16 cellular contexts compared by ENCODE assay signal in genomic region chr10:36349445-36350063, GRCh38.
A peak's percentile ranks its signal among the peaks of the same experiment; 100 is the strongest.
DNase-seq lines count a peak whose midpoint lies in the region; ATAC-seq, FAIRE-seq and TF ChIP-seq lines count a peak whose summit lies in the region.
"Had no signal": no experiment of that assay in that cellular context is flagged by ENCODE, and none has a peak within 500 bp of the region (broad histone marks: within the 10 kb centered on the region; RNA-seq: fewer than 3 reads in every experiment).

No MANE protein-coding gene starts in this region.

- TF ChIP-seq CTCF in mammary epithelial cell (conservative IDR thresholded peaks at IDR 0.05 in 1 of 2, IDR thresholded peaks at IDR 0.05 in 1 of 2; ENCODE audit: extremely low read depth in 1 of 2, insufficient read depth in 1 of 2, low read depth in 1 of 2, low read length in 2 of 2) (peak in 1 of 2 donors; percentile 19), breast epithelium (IDR thresholded peaks at IDR 0.05) (no peak), astrocyte (IDR thresholded peaks at IDR 0.05; ENCODE audit: insufficient read depth, low read depth, low read length) (no peak)

- H3K4me1 Mint-ChIP-seq in astrocyte (ENCODE audit: low read depth, unreplicated experiment): peaks cover 16% of the 10 kb centered on the region
- no peaks in the 10 kb centered on the region for H3K4me1 Mint-ChIP-seq in natural killer cell treated with Interleukin-12 subunit alpha and Interleukin-12 subunit beta and Interleukin-15 and Interleukin-18, amount 100 ng/mL, for 72 hours (ENCODE audit: low read depth in 2 of 2)
- H3K4me1 Mint-ChIP-seq: neural crest cell had no signal

- H3K27ac ChIP-seq in mammary epithelial cell (ENCODE audit: insufficient read depth, low read depth, low read length): peak overlapping the region; percentile 79
- peak overlapping the region in 1 of 2 donors; percentile 19 for H3K27ac ChIP-seq in breast epithelium
- peak overlapping the region; percentile 61 for H3K27ac ChIP-seq in astrocyte (ENCODE audit: low read depth, low read length)
- no peak overlapping the region for H3K27ac ChIP-seq in right cardiac atrium (ENCODE audit: low read length)
- H3K27ac ChIP-seq: 22Rv1 had no signal

- H3K27me3 ChIP-seq in mammary epithelial cell (ENCODE audit: insufficient read depth, low read length) (no peaks in the 10 kb centered on the region), breast epithelium (no peaks in the 10 kb centered on the region), astrocyte (ENCODE audit: insufficient read depth, low read length) (no peaks in the 10 kb centered on the region), right cardiac atrium (ENCODE audit: control insufficient read depth, insufficient read depth) (no peaks in the 10 kb centered on the region)

- dilution Hi-C loops in mammary epithelial cell (cut with HindIII; ENCODE audit: low sequenced_read_pairs): no loop called here

- FAIRE-seq in astrocyte (lab: Jason Lieb, UNC): peak; percentile 100
- FAIRE-seq: endothelial cell of umbilical vein, islet of Langerhans had no signal

- H3K9ac ChIP-seq in mammary epithelial cell (ENCODE audit: insufficient read depth, low read length) (peak overlapping the region; percentile 44), astrocyte (ENCODE audit: low read length) (peak overlapping the region; percentile 42)

- CTCF ChIA-PET in mammary epithelial cell (lab: Charles Lee; ENCODE audit: low non-redundant PET): no interaction called here

- no peak for TF ChIP-seq POLR2A in breast epithelium (IDR thresholded peaks at IDR 0.05)

- H3K9me3 ChIP-seq in mammary epithelial cell (replicated peaks; ENCODE audit: insufficient read depth, low read length) (no peaks in the 10 kb centered on the region), breast epithelium (no peaks in the 10 kb centered on the region), astrocyte (ENCODE audit: insufficient read depth, low read depth, low read length) (no peaks in the 10 kb centered on the region), right cardiac atrium (ENCODE audit: control insufficient read depth, low read length) (no peaks in the 10 kb centered on the region)

- H3K27me3 Mint-ChIP-seq in astrocyte (ENCODE audit: low read depth, unreplicated experiment): no peaks in the 10 kb centered on the region
- H3K27me3 Mint-ChIP-seq in natural killer cell treated with Interleukin-12 subunit alpha and Interleukin-12 subunit beta and Interleukin-15 and Interleukin-18, amount 100 ng/mL, for 72 hours: no peaks in the 10 kb centered on the region

- no peaks in the 10 kb centered on the region for H3K36me3 ChIP-seq in mammary epithelial cell (ENCODE audit: insufficient read depth, low read length)
- no peaks in the 10 kb centered on the region for H3K36me3 ChIP-seq in breast epithelium
- H3K36me3 ChIP-seq in astrocyte (ENCODE audit: insufficient read depth, low read length): no peaks in the 10 kb centered on the region

- H2AFZ ChIP-seq in mammary epithelial cell (ENCODE audit: low read depth, low read length) (peak overlapping the region; percentile 83), astrocyte (ENCODE audit: low read depth, low read length) (peak overlapping the region; percentile 53)

- in situ Hi-C loops in mammary epithelial cell (cut with MboI; ENCODE audit: low sequenced_read_pairs in 2 of 2): no loop called here

- WGBS in mammary epithelial cell (ENCODE audit: low coverage, missing lambda C conversion rate): 6% methylated on average over 8 of the region's 8 CpGs
- 47% methylated on average over 8 of the region's 8 CpGs for WGBS in right cardiac atrium

- no peak overlapping the region for H3K4me3 Mint-ChIP-seq in astrocyte (ENCODE audit: unreplicated experiment)
- H3K4me3 Mint-ChIP-seq in natural killer cell treated with Interleukin-12 subunit alpha and Interleukin-12 subunit beta and Interleukin-15 and Interleukin-18, amount 100 ng/mL, for 72 hours: no peak overlapping the region
- H3K4me3 Mint-ChIP-seq: neural crest cell had no signal

- H3K4me2 ChIP-seq in mammary epithelial cell (ENCODE audit: insufficient read depth, low read depth, low read length) (peak overlapping the region; percentile 65), astrocyte (ENCODE audit: low read length) (peak overlapping the region; percentile 54)

- peak overlapping the region in 2 of 3 experiments; percentile 2 to 19 for H3K4me3 ChIP-seq in mammary epithelial cell (replicated peaks in 1 of 3; ENCODE audit: insufficient read depth in 1 of 3, low read depth in 2 of 3, low read length in 3 of 3)
- no peak overlapping the region for H3K4me3 ChIP-seq in breast epithelium
- no peak overlapping the region for H3K4me3 ChIP-seq in astrocyte (ENCODE audit: insufficient read depth, low read depth, low read length)
- no peak overlapping the region for H3K4me3 ChIP-seq in right cardiac atrium (ENCODE audit: low read length)

- no peaks in the 10 kb centered on the region for H3K79me2 ChIP-seq in mammary epithelial cell (ENCODE audit: insufficient read depth, low read length)
- no peaks in the 10 kb centered on the region for H3K79me2 ChIP-seq in astrocyte (ENCODE audit: insufficient read depth, low read length)

- H3K9me3 Mint-ChIP-seq in astrocyte (ENCODE audit: unreplicated experiment): no peaks in the 10 kb centered on the region
- peaks cover 3% of the 10 kb centered on the region for H3K9me3 Mint-ChIP-seq in natural killer cell treated with Interleukin-12 subunit alpha and Interleukin-12 subunit beta and Interleukin-15 and Interleukin-18, amount 100 ng/mL, for 72 hours
- H3K9me3 Mint-ChIP-seq: neural crest cell had no signal

- TSS peak; percentile 59 for BruUV-seq in mammary epithelial cell (replicated peaks; lab: Mats Ljungman, UMichigan)

- ATAC-seq in right cardiac atrium (peak; percentile 70 to 78), HG02938 (IDR thresholded peaks at IDR 0.05; ENCODE audit: unreplicated experiment) (no peak)
- no peak for ATAC-seq in natural killer cell treated with Interleukin-12 subunit alpha and Interleukin-12 subunit beta and Interleukin-15 and Interleukin-18, amount 100 ng/mL, for 72 hours

- H3K27ac Mint-ChIP-seq in astrocyte (ENCODE audit: unreplicated experiment): peak overlapping the region; percentile 94
- no peak overlapping the region for H3K27ac Mint-ChIP-seq in natural killer cell treated with Interleukin-12 subunit alpha and Interleukin-12 subunit beta and Interleukin-15 and Interleukin-18, amount 100 ng/mL, for 72 hours

- peaks cover 29% of the 10 kb centered on the region for H3K4me1 ChIP-seq in mammary epithelial cell (ENCODE audit: insufficient read depth, low read length)
- no peaks in the 10 kb centered on the region for H3K4me1 ChIP-seq in breast epithelium
- peaks cover 12% of the 10 kb centered on the region for H3K4me1 ChIP-seq in astrocyte (ENCODE audit: insufficient read depth, low read length)
- no peaks in the 10 kb centered on the region for H3K4me1 ChIP-seq in right cardiac atrium (ENCODE audit: control insufficient read depth, insufficient read depth, low read length)

- DNase-seq in mammary epithelial cell: peak; percentile 92
- DNase-seq in breast epithelium (ENCODE audit: low spot score in 2 of 2): no peak
- DNase-seq in astrocyte (ENCODE audit: low read depth): peak; percentile 82
- no peak for DNase-seq in right cardiac atrium
- peak; percentile 13 for DNase-seq in smooth muscle cell of the brain vasculature (ENCODE audit: low read depth, low spot score)
- no peak for DNase-seq in natural killer cell treated with Interleukin-12 subunit alpha and Interleukin-12 subunit beta and Interleukin-15 and Interleukin-18, amount 100 ng/mL, for 72 hours (ENCODE audit: low spot score)
- DNase-seq in NAMALWA (ENCODE audit: low spot score): no peak
- DNase-seq: activated CD8-positive, alpha-beta memory T cell treated with anti-CD3 and anti-CD28 coated beads for 24 hours; NCI-H1694; NK-92 treated with Interleukin-12 subunit alpha and Interleukin-12 subunit beta, amount 100 ng/mL, for 24 hours; stimulated activated CD4-positive, alpha-beta T cell treated with anti-CD3 and anti-CD28 coated beads, Interleukin-4, amount 100 ng/mL, for 4 hours had no signal

- intact Hi-C loops in mammary epithelial cell (cut with micrococcal nuclease) (loop anchor here (5.0 kb wide), 2 partner anchors 143 to 707 kb away; partner anchors contain the start of gene FZD8), breast epithelium (cut with DNase I; ENCODE audit: low total_unique reads) (no loop called here), right cardiac atrium (cut with DNase I) (no loop called here)

- no peaks in the 10 kb centered on the region for H3K36me3 Mint-ChIP-seq in astrocyte (ENCODE audit: low read depth, unreplicated experiment)
- H3K36me3 Mint-ChIP-seq in natural killer cell treated with Interleukin-12 subunit alpha and Interleukin-12 subunit beta and Interleukin-15 and Interleukin-18, amount 100 ng/mL, for 72 hours: no peaks in the 10 kb centered on the region

- H4K20me1 ChIP-seq in mammary epithelial cell (ENCODE audit: insufficient read depth, low read length): no peaks in the 10 kb centered on the region
- no peaks in the 10 kb centered on the region for H4K20me1 ChIP-seq in astrocyte (ENCODE audit: insufficient read depth, low read length)

Comparison
In these comparisons a context has a peak if more than half of its experiments do, and no peak if none do; other contexts are left out.
1. DNase-seq: peak in mammary epithelial cell (single experiment), astrocyte (single experiment) and smooth muscle cell of the brain vasculature (single experiment); none in breast epithelium (0 of 2), right cardiac atrium (0 of 3), natural killer cell treated with Interleukin-12 subunit alpha and Interleukin-12 subunit beta and Interleukin-15 and Interleukin-18, amount 100 ng/mL, for 72 hours (single experiment) and NAMALWA (single experiment).
2. H3K4me3 ChIP-seq: peak in mammary epithelial cell (2 of 3); none in breast epithelium (0 of 3), astrocyte (single experiment) and right cardiac atrium (single experiment).
3. ATAC-seq: peak in right cardiac atrium (2 of 2); none in natural killer cell treated with Interleukin-12 subunit alpha and Interleukin-12 subunit beta and Interleukin-15 and Interleukin-18, amount 100 ng/mL, for 72 hours (0 of 2) and HG02938 (single experiment).